Comparison of ENCODE assay signal across 15 cellular contexts in genomic region chr11:19218801-19219460, GRCh38. TPM values are rescaled to one million over a fixed set of nuclear protein-coding genes. Genes with fewer than 3 reads are reported as not detected.
DNase-seq lines count a peak whose midpoint lies in the region; ATAC-seq and TF ChIP-seq lines count a peak whose summit lies in the region.
"Had no signal": no experiment of that assay in that cellular context is flagged by ENCODE, and none has a peak within 500 bp of the region (broad histone marks: within the 10 kb centered on the region; RNA-seq: fewer than 3 reads in every experiment).

No MANE protein-coding gene starts in this region.

- no peak for ATAC-seq in HG03439 (IDR thresholded peaks at IDR 0.05; ENCODE audit: unreplicated experiment)
- ATAC-seq in activated CD4-positive, CD25-positive, alpha-beta regulatory T cell treated with anti-CD3 and anti-CD28 coated beads, Interleukin-2, amount 50 U/mL, for 24 hours: no peak

- DNase-seq in DMS 273 (lab: John Stamatoyannopoulos, UW; ENCODE audit: unreplicated experiment): peak; percentile 5
- DNase-seq in DMS 273 treated with DMSO at 0.1 percent for 48 hours (lab: John Stamatoyannopoulos, UW): no peak
- DNase-seq in NCI-H2196 treated with DMSO at 0.1 percent for 48 hours (lab: John Stamatoyannopoulos, UW; ENCODE audit: unreplicated experiment): peak; percentile 13
- DNase-seq in fibroblast of pulmonary artery (ENCODE audit: low read depth): peak; percentile 17
- DNase-seq in neural progenitor cell (ENCODE audit: low spot score): no peak
- DNase-seq in activated naive CD4-positive, alpha-beta T cell treated with anti-CD3 and anti-CD28 coated beads, Interleukin-2, amount 50 U/mL, for 16 hours: no peak
- DNase-seq: activated B cell treated with CpG ODN at 0.5 μM for 24 hours, activated T-cell treated with anti-CD3 and anti-CD28 coated beads for 4 hours, NCI-H2081 treated with DMSO at 0.1 percent for 48 hours, testis had no signal

- no peaks in the 10 kb centered on the region for H3K36me3 ChIP-seq in neural progenitor cell
- H3K36me3 ChIP-seq: adrenal gland had no signal

- H3K27me3 Mint-ChIP-seq in neural progenitor cell (ENCODE audit: insufficient read depth, low read depth): peaks cover 2% of the 10 kb centered on the region

- H3K9me3 ChIP-seq in neural progenitor cell (ENCODE audit: low read depth): no peaks in the 10 kb centered on the region
- H3K9me3 ChIP-seq: adrenal gland, testis had no signal

- peaks cover 3% of the 10 kb centered on the region for H3K36me3 Mint-ChIP-seq in neural progenitor cell

- no peak overlapping the region for H3K27ac ChIP-seq in neural progenitor cell
- H3K27ac ChIP-seq: 22Rv1, adrenal gland, testis had no signal

- peaks cover 5% of the 10 kb centered on the region for H3K4me1 ChIP-seq in neural progenitor cell
- H3K4me1 ChIP-seq: adrenal gland, testis had no signal

- H4K20me1 ChIP-seq in neural progenitor cell (ENCODE audit: low read depth): no peaks in the 10 kb centered on the region

- no peak overlapping the region for H3K9ac ChIP-seq in neural progenitor cell

- TF ChIP-seq CTCF in fibroblast of pulmonary artery (IDR thresholded peaks at IDR 0.05; ENCODE audit: low read length, missing control alignments) (no peak), neural progenitor cell (IDR thresholded peaks at IDR 0.05) (no peak)

- no peak overlapping the region for H3K27ac Mint-ChIP-seq in neural progenitor cell
- H3K27ac Mint-ChIP-seq: activated B cell treated with CpG ODN at 0.5 μM for 24 hours had no signal

- H3F3A ChIP-seq in neural progenitor cell (ENCODE audit: low read depth): no peaks in the 10 kb centered on the region

- H3K4me3 ChIP-seq in fibroblast of pulmonary artery (replicated peaks; ENCODE audit: low read depth, low read length) (no peak overlapping the region), neural progenitor cell (no peak overlapping the region)
- H3K4me3 ChIP-seq: adrenal gland, testis had no signal

- peak overlapping the region; percentile 76 for H2AFZ ChIP-seq in neural progenitor cell (replicated peaks)

- H3K9me3 Mint-ChIP-seq in neural progenitor cell: peaks cover 3% of the 10 kb centered on the region

- H3K4me2 ChIP-seq in neural progenitor cell: no peak overlapping the region

- no peak overlapping the region for H3K4me3 Mint-ChIP-seq in neural progenitor cell
- H3K4me3 Mint-ChIP-seq: activated B cell treated with CpG ODN at 0.5 μM for 24 hours had no signal

- no peaks in the 10 kb centered on the region for H3K4me1 Mint-ChIP-seq in neural progenitor cell
- H3K4me1 Mint-ChIP-seq: activated B cell treated with CpG ODN at 0.5 μM for 24 hours had no signal

- no peaks in the 10 kb centered on the region for H3K27me3 ChIP-seq in neural progenitor cell
- H3K27me3 ChIP-seq: adrenal gland, testis had no signal

- no peaks in the 10 kb centered on the region for H3K79me2 ChIP-seq in neural progenitor cell (ENCODE audit: low read depth)

RNA-seq across cellular contexts. Expression of gene CSRP3, which starts 17.1 kb away (rescaled TPM):
- not detected in 2 replicates for total RNA-seq in neural progenitor cell (ENCODE audit: low replicate concordance)
- total RNA-seq: activated B cell treated with CpG ODN at 0.5 μM for 24 hours, adrenal gland, pulmonary artery endothelial cell, testis had no signal

RNA-seq across cellular contexts. Expression of gene E2F8, which starts 21.8 kb away (rescaled TPM):
- total RNA-seq in neural progenitor cell (ENCODE audit: low replicate concordance): 4.9 and 5.7 TPM in 2 replicates

Comparison
In these comparisons a context has a peak if more than half of its experiments do, and no peak if none do; other contexts are left out.
1. DNase-seq: peak in DMS 273 (single experiment), NCI-H2196 treated with DMSO at 0.1 percent for 48 hours (single experiment) and fibroblast of pulmonary artery (single experiment); none in DMS 273 treated with DMSO at 0.1 percent for 48 hours (single experiment), neural progenitor cell (single experiment) and activated naive CD4-positive, alpha-beta T cell treated with anti-CD3 and anti-CD28 coated beads, Interleukin-2, amount 50 U/mL, for 16 hours (single experiment).